In genomic region chr22:44218071-44218470, GRCh38 we compare ENCODE assay signal across 1 cellular context.
TF ChIP-seq lines count a peak whose summit lies in the region.

No MANE protein-coding gene starts in this region.

TF ChIP-seq in H1, 55 proteins besides CTCF, POLR2A, EP300 and RAD21:
- TF ChIP-seq ZNF274 (IDR thresholded peaks at IDR 0.05; ENCODE audit: borderline replicate concordance, extremely low read depth, low read length) = no peak
- no peak for TF ChIP-seq CEBPB (IDR thresholded peaks at IDR 0.05; ENCODE audit: low read depth, low read length)
- no peak for TF ChIP-seq SP2 (IDR thresholded peaks at IDR 0.05; ENCODE audit: low read length)
- no peak for TF ChIP-seq YY1 (IDR thresholded peaks at IDR 0.05; ENCODE audit: low read depth, low read length)
- TF ChIP-seq SP1 (IDR thresholded peaks at IDR 0.05; ENCODE audit: low read depth, low read length) = no peak
- TF ChIP-seq MAX (IDR thresholded peaks at IDR 0.05) = no peak
- no peak for TF ChIP-seq EGR1 (IDR thresholded peaks at IDR 0.05; ENCODE audit: borderline replicate concordance, low read depth, low read length)
- no peak for TF ChIP-seq BRCA1 (IDR thresholded peaks at IDR 0.05; ENCODE audit: low read depth, low read length)
- TF ChIP-seq TAF1 (IDR thresholded peaks at IDR 0.05; ENCODE audit: low read depth, low read length) = no peak
- TF ChIP-seq KDM4A (IDR thresholded peaks at IDR 0.05; ENCODE audit: low read depth, low read length, severe bottlenecking) = no peak
- no peak for TF ChIP-seq TBP (IDR thresholded peaks at IDR 0.05; ENCODE audit: low read depth, low read length)
- no peak for TF ChIP-seq SRF (IDR thresholded peaks at IDR 0.05; ENCODE audit: low read depth, low read length)
- TF ChIP-seq CBX5 (IDR thresholded peaks at IDR 0.05; ENCODE audit: low read depth, low read length) = no peak
- TF ChIP-seq ATF2 (IDR thresholded peaks at IDR 0.05; ENCODE audit: low read length) = no peak
- TF ChIP-seq SIX5 (IDR thresholded peaks at IDR 0.05; ENCODE audit: low read depth, low read length) = no peak
